In the genomic region with DNA sequence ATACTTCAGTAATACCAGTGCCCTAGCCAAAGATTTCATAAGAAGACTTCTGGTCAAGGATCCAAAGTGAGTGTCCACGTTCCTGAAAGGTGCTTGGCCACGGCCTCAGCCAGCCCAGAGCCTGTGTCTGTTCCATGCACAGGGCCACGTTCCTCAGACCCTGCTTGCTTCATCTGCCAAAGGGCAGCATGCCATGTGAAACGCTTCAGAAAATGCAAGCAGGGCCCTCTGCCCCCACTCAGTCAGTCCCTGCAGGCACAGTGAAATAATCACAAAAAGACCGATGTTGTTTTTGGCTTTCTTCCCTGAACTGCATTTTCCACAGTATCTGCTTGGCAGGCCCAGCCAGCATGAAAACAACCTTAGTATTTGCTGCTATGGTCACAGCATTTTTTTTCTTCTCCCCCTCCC, we compare ENCODE assay signal across 13 cellular contexts.
DNase-seq lines count a peak whose midpoint lies in the region; ATAC-seq and TF ChIP-seq lines count a peak whose summit lies in the region.
"Had no signal": no experiment of that assay in that cellular context is flagged by ENCODE, and none has a peak within 500 bp of the region (broad histone marks: within the 10 kb centered on the region; RNA-seq: fewer than 3 reads in every experiment).

No MANE protein-coding gene starts in this region.

- peak overlapping the region; percentile 26 for H3K4me2 ChIP-seq in skeletal muscle satellite cell (ENCODE audit: low read length)
- H3K4me2 ChIP-seq: GM23338 had no signal

- H3K9ac ChIP-seq in skeletal muscle satellite cell (ENCODE audit: low read depth, low read length): no peak overlapping the region

- no peak for TF ChIP-seq POLR2A in body of pancreas (IDR thresholded peaks at IDR 0.05)

- H3K36me3 ChIP-seq in MG63: peaks cover 59% of the 10 kb centered on the region
- H3K36me3 ChIP-seq in body of pancreas (replicated peaks in 1 of 2; ENCODE audit: insufficient read depth in 1 of 2, low read depth in 2 of 2): no peaks in the 10 kb centered on the region
- H3K36me3 ChIP-seq in skeletal muscle satellite cell (ENCODE audit: insufficient read depth, low read length): peaks cover 30% of the 10 kb centered on the region

- peak; percentile 88 for ATAC-seq in body of pancreas
- ATAC-seq in GM21529 (IDR thresholded peaks at IDR 0.05; ENCODE audit: unreplicated experiment): no peak
- ATAC-seq: activated naive CD4-positive, alpha-beta T cell treated with anti-CD3 and anti-CD28 coated beads, Interleukin-2, amount 50 U/mL, for 72 hours; GM23338 had no signal

- TF ChIP-seq CTCF in body of pancreas (IDR thresholded peaks at IDR 0.05): peak in 1 of 7 experiments; percentile 8

- peak; percentile 28 for DNase-seq in MG63
- DNase-seq in body of pancreas: peak; percentile 75 to 85 (median 83)
- DNase-seq in islet precursor cell: peak; percentile 28
- no peak for DNase-seq in stimulated activated CD8-positive, alpha-beta memory T cell treated with anti-CD3 and anti-CD28 coated beads, Interleukin-4, amount 100 ng/mL, for 48 hours
- no peak for DNase-seq in NCI-H524 (lab: John Stamatoyannopoulos, UW)
- no peak for DNase-seq in NCI-H510A (lab: John Stamatoyannopoulos, UW)
- DNase-seq: activated CD4-positive, alpha-beta T cell treated with anti-CD3 and anti-CD28 coated beads, Interleukin-2, amount 10 ng/mL, durations not matched to agents 24 days and 14 days; erythroblast; NCI-H1417 had no signal

- 9 to 16% methylated on average over 4 to 5 of the region's 5 CpGs for WGBS in body of pancreas, 2 donors

- intact Hi-C loops in body of pancreas (cut with DNase I): no loop called here

- H3K27me3 ChIP-seq in MG63: no peaks in the 10 kb centered on the region
- H3K27me3 ChIP-seq in body of pancreas: no peaks in the 10 kb centered on the region
- no peaks in the 10 kb centered on the region for H3K27me3 ChIP-seq in skeletal muscle satellite cell (ENCODE audit: control insufficient read depth, insufficient read depth, low read length)

- peak overlapping the region; percentile 55 to 81 (median 71) for H3K27ac ChIP-seq in body of pancreas

- no peak overlapping the region for H3K4me3 ChIP-seq in MG63
- no peak overlapping the region for H3K4me3 ChIP-seq in body of pancreas
- no peak overlapping the region for H3K4me3 ChIP-seq in skeletal muscle satellite cell (ENCODE audit: low read length)
- H3K4me3 ChIP-seq: GM23338 had no signal

- no peaks in the 10 kb centered on the region for H3K9me3 ChIP-seq in MG63
- no peaks in the 10 kb centered on the region for H3K9me3 ChIP-seq in body of pancreas
- no peaks in the 10 kb centered on the region for H3K9me3 ChIP-seq in skeletal muscle satellite cell (replicated peaks; ENCODE audit: low read length)

- peaks cover 58% of the 10 kb centered on the region for H3K4me1 ChIP-seq in body of pancreas
- peaks cover 10% of the 10 kb centered on the region for H3K4me1 ChIP-seq in skeletal muscle satellite cell (ENCODE audit: control insufficient read depth, insufficient read depth, low read length)

Comparison
In these comparisons a context has a peak if more than half of its experiments do, and no peak if none do; other contexts are left out.
1. DNase-seq: peak in MG63 (single experiment), body of pancreas (4 of 4) and islet precursor cell (single experiment); none in stimulated activated CD8-positive, alpha-beta memory T cell treated with anti-CD3 and anti-CD28 coated beads, Interleukin-4, amount 100 ng/mL, for 48 hours (single experiment), NCI-H524 (0 of 2) and NCI-H510A (single experiment).